1 cellular context compared by ENCODE assay signal in the genomic region with DNA sequence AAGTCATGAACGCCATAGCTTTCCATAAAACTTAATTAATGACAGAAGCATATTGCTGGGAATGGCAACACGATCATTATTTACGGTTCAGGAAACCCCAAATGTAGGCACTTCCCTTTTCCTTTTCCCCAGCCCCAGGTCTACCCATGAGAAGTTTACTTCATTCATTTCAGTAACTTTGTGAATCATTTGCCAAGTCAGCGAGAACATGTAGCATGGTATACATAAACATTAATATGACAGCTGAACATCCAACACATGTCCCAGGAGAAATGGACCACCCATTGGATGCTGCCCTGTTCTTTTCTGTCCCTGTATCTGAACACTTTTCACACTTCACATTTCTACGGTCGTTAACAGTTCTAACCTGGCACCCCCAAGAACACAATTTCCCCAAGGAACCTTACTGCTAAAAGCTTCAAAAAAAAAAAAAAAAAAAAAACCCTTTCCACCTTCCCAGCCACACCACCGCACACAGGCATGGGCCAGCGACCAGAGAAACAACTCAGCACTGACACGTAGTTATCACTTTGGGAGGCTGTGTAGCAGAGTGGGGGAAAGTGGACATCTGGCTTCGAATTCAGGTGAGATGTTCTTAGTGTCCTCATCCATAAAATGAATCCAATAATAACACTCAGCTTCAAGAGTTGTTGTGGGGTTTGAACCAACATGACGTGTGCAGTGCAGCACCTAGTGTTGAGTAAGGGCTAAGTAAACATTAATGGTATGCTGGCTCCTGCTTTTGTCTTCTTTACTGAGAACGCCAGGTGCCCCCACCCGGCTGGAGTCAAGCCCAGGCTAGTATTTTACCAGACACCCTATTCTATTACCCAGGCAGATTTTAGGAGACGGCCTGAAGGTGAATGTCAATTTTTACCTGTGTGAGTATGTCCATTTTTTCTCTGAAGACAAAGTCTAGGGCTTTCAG.
TF ChIP-seq lines count a peak whose summit lies in the region.

No MANE protein-coding gene starts in this region.

TF ChIP-seq in GM23338, 12 proteins besides CTCF, POLR2A, EP300 and RAD21 (continued from another document):
- TF ChIP-seq, protein P1, sequence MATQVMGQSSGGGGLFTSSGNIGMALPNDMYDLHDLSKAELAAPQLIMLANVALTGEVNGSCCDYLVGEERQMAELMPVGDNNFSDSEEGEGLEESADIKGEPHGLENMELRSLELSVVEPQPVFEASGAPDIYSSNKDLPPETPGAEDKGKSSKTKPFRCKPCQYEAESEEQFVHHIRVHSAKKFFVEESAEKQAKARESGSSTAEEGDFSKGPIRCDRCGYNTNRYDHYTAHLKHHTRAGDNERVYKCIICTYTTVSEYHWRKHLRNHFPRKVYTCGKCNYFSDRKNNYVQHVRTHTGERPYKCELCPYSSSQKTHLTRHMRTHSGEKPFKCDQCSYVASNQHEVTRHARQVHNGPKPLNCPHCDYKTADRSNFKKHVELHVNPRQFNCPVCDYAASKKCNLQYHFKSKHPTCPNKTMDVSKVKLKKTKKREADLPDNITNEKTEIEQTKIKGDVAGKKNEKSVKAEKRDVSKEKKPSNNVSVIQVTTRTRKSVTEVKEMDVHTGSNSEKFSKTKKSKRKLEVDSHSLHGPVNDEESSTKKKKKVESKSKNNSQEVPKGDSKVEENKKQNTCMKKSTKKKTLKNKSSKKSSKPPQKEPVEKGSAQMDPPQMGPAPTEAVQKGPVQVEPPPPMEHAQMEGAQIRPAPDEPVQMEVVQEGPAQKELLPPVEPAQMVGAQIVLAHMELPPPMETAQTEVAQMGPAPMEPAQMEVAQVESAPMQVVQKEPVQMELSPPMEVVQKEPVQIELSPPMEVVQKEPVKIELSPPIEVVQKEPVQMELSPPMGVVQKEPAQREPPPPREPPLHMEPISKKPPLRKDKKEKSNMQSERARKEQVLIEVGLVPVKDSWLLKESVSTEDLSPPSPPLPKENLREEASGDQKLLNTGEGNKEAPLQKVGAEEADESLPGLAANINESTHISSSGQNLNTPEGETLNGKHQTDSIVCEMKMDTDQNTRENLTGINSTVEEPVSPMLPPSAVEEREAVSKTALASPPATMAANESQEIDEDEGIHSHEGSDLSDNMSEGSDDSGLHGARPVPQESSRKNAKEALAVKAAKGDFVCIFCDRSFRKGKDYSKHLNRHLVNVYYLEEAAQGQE (IDR thresholded peaks at IDR 0.05; ENCODE audit: unreplicated experiment) = no peak
- no peak for TF ChIP-seq EZH2 (IDR thresholded peaks at IDR 0.05; ENCODE audit: low read depth, unreplicated experiment)
- no peak for TF ChIP-seq ZNF331 (CRISPR knock-in tag; IDR thresholded peaks at IDR 0.05; ENCODE audit: low read depth)
- TF ChIP-seq CREB1 (CRISPR knock-in tag; IDR thresholded peaks at IDR 0.05; ENCODE audit: low read depth) = no peak
- TF ChIP-seq POLR2AphosphoS5 (IDR thresholded peaks at IDR 0.05; ENCODE audit: low read depth) = no peak
